1 cellular context compared by ENCODE assay signal in genomic region chr16:733382-734207, GRCh38.
TF ChIP-seq lines count a peak whose summit lies in the region.

No MANE protein-coding gene starts in this region.

TF ChIP-seq in GM23338, 12 proteins besides CTCF, POLR2A, EP300 and RAD21 (continued from another document):
- TF ChIP-seq, protein P1, sequence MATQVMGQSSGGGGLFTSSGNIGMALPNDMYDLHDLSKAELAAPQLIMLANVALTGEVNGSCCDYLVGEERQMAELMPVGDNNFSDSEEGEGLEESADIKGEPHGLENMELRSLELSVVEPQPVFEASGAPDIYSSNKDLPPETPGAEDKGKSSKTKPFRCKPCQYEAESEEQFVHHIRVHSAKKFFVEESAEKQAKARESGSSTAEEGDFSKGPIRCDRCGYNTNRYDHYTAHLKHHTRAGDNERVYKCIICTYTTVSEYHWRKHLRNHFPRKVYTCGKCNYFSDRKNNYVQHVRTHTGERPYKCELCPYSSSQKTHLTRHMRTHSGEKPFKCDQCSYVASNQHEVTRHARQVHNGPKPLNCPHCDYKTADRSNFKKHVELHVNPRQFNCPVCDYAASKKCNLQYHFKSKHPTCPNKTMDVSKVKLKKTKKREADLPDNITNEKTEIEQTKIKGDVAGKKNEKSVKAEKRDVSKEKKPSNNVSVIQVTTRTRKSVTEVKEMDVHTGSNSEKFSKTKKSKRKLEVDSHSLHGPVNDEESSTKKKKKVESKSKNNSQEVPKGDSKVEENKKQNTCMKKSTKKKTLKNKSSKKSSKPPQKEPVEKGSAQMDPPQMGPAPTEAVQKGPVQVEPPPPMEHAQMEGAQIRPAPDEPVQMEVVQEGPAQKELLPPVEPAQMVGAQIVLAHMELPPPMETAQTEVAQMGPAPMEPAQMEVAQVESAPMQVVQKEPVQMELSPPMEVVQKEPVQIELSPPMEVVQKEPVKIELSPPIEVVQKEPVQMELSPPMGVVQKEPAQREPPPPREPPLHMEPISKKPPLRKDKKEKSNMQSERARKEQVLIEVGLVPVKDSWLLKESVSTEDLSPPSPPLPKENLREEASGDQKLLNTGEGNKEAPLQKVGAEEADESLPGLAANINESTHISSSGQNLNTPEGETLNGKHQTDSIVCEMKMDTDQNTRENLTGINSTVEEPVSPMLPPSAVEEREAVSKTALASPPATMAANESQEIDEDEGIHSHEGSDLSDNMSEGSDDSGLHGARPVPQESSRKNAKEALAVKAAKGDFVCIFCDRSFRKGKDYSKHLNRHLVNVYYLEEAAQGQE (IDR thresholded peaks at IDR 0.05; ENCODE audit: unreplicated experiment) = no peak
- TF ChIP-seq, protein P2, sequence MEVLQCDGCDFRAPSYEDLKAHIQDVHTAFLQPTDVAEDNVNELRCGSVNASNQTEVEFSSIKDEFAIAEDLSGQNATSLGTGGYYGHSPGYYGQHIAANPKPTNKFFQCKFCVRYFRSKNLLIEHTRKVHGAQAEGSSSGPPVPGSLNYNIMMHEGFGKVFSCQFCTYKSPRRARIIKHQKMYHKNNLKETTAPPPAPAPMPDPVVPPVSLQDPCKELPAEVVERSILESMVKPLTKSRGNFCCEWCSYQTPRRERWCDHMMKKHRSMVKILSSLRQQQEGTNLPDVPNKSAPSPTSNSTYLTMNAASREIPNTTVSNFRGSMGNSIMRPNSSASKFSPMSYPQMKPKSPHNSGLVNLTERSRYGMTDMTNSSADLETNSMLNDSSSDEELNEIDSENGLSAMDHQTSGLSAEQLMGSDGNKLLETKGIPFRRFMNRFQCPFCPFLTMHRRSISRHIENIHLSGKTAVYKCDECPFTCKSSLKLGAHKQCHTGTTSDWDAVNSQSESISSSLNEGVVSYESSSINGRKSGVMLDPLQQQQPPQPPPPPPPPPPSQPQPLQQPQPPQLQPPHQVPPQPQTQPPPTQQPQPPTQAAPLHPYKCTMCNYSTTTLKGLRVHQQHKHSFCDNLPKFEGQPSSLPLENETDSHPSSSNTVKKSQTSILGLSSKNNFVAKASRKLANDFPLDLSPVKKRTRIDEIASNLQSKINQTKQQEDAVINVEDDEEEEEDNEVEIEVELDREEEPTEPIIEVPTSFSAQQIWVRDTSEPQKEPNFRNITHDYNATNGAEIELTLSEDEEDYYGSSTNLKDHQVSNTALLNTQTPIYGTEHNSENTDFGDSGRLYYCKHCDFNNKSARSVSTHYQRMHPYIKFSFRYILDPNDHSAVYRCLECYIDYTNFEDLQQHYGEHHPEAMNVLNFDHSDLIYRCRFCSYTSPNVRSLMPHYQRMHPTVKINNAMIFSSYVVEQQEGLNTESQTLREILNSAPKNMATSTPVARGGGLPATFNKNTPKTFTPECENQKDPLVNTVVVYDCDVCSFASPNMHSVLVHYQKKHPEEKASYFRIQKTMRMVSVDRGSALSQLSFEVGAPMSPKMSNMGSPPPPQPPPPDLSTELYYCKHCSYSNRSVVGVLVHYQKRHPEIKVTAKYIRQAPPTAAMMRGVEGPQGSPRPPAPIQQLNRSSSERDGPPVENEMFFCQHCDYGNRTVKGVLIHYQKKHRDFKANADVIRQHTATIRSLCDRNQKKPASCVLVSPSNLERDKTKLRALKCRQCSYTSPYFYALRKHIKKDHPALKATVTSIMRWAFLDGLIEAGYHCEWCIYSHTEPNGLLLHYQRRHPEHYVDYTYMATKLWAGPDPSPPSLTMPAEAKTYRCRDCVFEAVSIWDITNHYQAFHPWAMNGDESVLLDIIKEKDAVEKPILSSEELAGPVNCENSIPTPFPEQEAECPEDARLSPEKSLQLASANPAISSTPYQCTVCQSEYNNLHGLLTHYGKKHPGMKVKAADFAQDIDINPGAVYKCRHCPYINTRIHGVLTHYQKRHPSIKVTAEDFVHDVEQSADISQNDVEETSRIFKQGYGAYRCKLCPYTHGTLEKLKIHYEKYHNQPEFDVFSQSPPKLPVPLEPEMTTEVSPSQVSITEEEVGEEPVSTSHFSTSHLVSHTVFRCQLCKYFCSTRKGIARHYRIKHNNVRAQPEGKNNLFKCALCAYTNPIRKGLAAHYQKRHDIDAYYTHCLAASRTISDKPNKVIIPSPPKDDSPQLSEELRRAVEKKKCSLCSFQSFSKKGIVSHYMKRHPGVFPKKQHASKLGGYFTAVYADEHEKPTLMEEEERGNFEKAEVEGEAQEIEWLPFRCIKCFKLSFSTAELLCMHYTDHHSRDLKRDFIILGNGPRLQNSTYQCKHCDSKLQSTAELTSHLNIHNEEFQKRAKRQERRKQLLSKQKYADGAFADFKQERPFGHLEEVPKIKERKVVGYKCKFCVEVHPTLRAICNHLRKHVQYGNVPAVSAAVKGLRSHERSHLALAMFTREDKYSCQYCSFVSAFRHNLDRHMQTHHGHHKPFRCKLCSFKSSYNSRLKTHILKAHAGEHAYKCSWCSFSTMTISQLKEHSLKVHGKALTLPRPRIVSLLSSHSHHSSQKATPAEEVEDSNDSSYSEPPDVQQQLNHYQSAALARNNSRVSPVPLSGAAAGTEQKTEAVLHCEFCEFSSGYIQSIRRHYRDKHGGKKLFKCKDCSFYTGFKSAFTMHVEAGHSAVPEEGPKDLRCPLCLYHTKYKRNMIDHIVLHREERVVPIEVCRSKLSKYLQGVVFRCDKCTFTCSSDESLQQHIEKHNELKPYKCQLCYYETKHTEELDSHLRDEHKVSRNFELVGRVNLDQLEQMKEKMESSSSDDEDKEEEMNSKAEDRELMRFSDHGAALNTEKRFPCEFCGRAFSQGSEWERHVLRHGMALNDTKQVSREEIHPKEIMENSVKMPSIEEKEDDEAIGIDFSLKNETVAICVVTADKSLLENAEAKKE (CRISPR knock-in tag; IDR thresholded peaks at IDR 0.05) = no peak
- TF ChIP-seq ZNF331 (CRISPR knock-in tag; IDR thresholded peaks at IDR 0.05; ENCODE audit: low read depth) = no peak
- TF ChIP-seq POLR2AphosphoS5 (IDR thresholded peaks at IDR 0.05; ENCODE audit: low read depth) = no peak
